8 cellular contexts compared by ENCODE assay signal in the genomic region with DNA sequence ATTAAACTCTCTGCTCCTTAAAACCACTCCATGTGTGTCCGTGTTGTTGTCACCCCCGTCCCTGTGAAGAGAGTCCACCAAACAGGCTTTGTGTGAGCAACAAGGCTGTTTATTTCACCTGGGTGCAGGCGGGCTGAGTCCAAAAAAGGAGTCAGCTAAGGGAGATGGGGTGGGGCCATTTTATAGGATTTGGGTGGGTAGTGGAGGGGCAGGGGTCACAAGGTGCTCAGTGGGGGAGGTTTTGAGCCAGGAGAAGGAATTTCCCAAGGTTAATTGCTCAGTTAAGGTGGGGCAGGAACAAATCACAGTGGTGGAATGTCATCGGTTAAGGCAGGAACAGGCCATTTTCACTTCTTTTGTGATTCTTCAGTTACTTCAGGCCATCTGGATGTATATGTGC. TPM values are rescaled to one million over a fixed set of nuclear protein-coding genes. Genes with fewer than 3 reads are reported as not detected.
"Had no signal": no experiment of that assay in that cellular context is flagged by ENCODE, and none has a peak within 500 bp of the region (broad histone marks: within the 10 kb centered on the region; RNA-seq: fewer than 3 reads in every experiment).

No MANE protein-coding gene starts in this region.

RNA-seq across cellular contexts. Expression of gene ERVW-1, which starts 1.4 kb away (rescaled TPM):
- total RNA-seq: LHCN-M2, MCF 10A, NCI-H460, OCI-LY7, PC-9, Right ventricle myocardium inferior, RPMI7951, SK-MEL-5 had no signal
